Comparison of ENCODE assay signal across 1 cellular context in genomic region chr7:45893996-45894664, GRCh38.
TF ChIP-seq lines count a peak whose summit lies in the region.

No MANE protein-coding gene starts in this region.

TF ChIP-seq in HepG2, 621 proteins besides CTCF, POLR2A, EP300 and RAD21 (continued from another document and continues in another):
- TF ChIP-seq ZBTB39 (CRISPR knock-in tag; IDR thresholded peaks at IDR 0.05) (no peak), SETDB1 (CRISPR knock-in tag; IDR thresholded peaks at IDR 0.05; ENCODE audit: borderline replicate concordance) (no peak), ZNF24 (IDR thresholded peaks at IDR 0.05) (no peak), SRSF1 (optimal IDR thresholded peaks at IDR 0.05; ENCODE audit: low read depth, low read length) (no peak), PHF8 (CRISPR knock-in tag; IDR thresholded peaks at IDR 0.05) (no peak; the same call in 1 of the 2 replicates), FOXO1 (CRISPR knock-in tag; IDR thresholded peaks at IDR 0.05) (no peak; the same call in 1 of the 2 replicates), ZNF609 (CRISPR knock-in tag; IDR thresholded peaks at IDR 0.05; ENCODE audit: borderline replicate concordance) (peak; percentile 4), ZSCAN30 (CRISPR knock-in tag; IDR thresholded peaks at IDR 0.05) (no peak), DR1 (CRISPR knock-in tag; IDR thresholded peaks at IDR 0.05) (no peak), PREB (CRISPR knock-in tag; IDR thresholded peaks at IDR 0.05) (no peak), MED1 (CRISPR knock-in tag; IDR thresholded peaks at IDR 0.05) (peak; percentile 4; the same call in 1 of the 2 replicates), PRDM15 (CRISPR knock-in tag; IDR thresholded peaks at IDR 0.05) (no peak; the same call in 1 of the 2 replicates), ZFP36L2 (CRISPR knock-in tag; IDR thresholded peaks at IDR 0.05) (no peak), KLF11 (CRISPR knock-in tag; IDR thresholded peaks at IDR 0.05) (no peak), ZNF292 (CRISPR knock-in tag; IDR thresholded peaks at IDR 0.05; ENCODE audit: borderline replicate concordance, low read depth) (no peak), KDM3A (CRISPR knock-in tag; IDR thresholded peaks at IDR 0.05; ENCODE audit: low read depth) (no peak), ZNF790 (CRISPR knock-in tag; IDR thresholded peaks at IDR 0.05; ENCODE audit: borderline replicate concordance) (no peak; the same call in 1 of the 2 replicates), RFX1 (IDR thresholded peaks at IDR 0.05) (no peak), ARHGAP35 (CRISPR knock-in tag; IDR thresholded peaks at IDR 0.05; ENCODE audit: borderline replicate concordance) (no peak; the same call in 1 of the 2 replicates), CCAR2 (optimal IDR thresholded peaks at IDR 0.05; ENCODE audit: low read depth, low read length) (no peak), DNMT3B (CRISPR knock-in tag; conservative IDR thresholded peaks at IDR 0.05) (no peak), ZNF274 (CRISPR knock-in tag; IDR thresholded peaks at IDR 0.05) (no peak; the same call in 1 of the 2 replicates), ZFP36L1 (CRISPR knock-in tag; IDR thresholded peaks at IDR 0.05) (0 out of 2 replicates have a peak, but pooled peaks have one; percentile 7), FOXJ3 (CRISPR knock-in tag; IDR thresholded peaks at IDR 0.05; ENCODE audit: borderline replicate concordance) (no peak), IRX3 (CRISPR knock-in tag; IDR thresholded peaks at IDR 0.05; ENCODE audit: borderline replicate concordance, low read depth) (no peak), EZH2 (conservative IDR thresholded peaks at IDR 0.05; ENCODE audit: low read depth, low read length) (no peak), ZBED4 (CRISPR knock-in tag; IDR thresholded peaks at IDR 0.05; ENCODE audit: borderline replicate concordance) (no peak), ISX (CRISPR knock-in tag; conservative IDR thresholded peaks at IDR 0.05) (no peak), MLX (CRISPR knock-in tag; IDR thresholded peaks at IDR 0.05) (no peak), NR2F6 (IDR thresholded peaks at IDR 0.05) (no peak), NR2F6 (CRISPR knock-in tag; IDR thresholded peaks at IDR 0.05) (0 out of 2 replicates have a peak, but pooled peaks have one; percentile 3), ZBTB14 (CRISPR knock-in tag; IDR thresholded peaks at IDR 0.05) (no peak), HMGXB3 (CRISPR knock-in tag; IDR thresholded peaks at IDR 0.05; ENCODE audit: borderline replicate concordance) (peak; percentile 80; the same call in 1 of the 2 replicates), PBX3 (CRISPR knock-in tag; IDR thresholded peaks at IDR 0.05; ENCODE audit: borderline replicate concordance) (no peak)
